Comparison of ENCODE assay signal across 31 cellular contexts in the genomic region with DNA sequence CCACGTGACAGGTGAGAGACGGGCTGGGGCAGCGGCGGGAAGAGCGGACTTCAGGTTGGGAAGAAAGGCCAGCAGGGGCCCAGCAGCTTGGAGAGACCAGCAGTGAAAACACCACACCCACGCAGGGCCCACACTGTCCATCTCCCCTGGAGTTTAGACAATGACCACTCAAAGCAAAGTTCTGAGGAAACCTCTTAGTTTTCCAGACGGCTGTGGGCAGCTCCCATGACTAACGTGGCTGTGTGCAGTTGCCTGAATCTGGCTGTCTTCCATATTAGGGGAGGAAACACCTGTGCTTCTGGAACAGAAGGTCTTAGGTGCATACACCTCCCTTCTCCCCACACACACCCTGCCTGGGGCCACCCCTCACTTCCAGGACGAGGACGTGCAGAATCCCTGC.
A peak's percentile ranks its signal among the peaks of the same experiment; 100 is the strongest.
DNase-seq lines count a peak whose midpoint lies in the region; ATAC-seq and TF ChIP-seq lines count a peak whose summit lies in the region.
"Had no signal": no experiment of that assay in that cellular context is flagged by ENCODE, and none has a peak within 500 bp of the region (broad histone marks: within the 10 kb centered on the region; RNA-seq: fewer than 3 reads in every experiment).

No MANE protein-coding gene starts in this region.

- no peaks in the 10 kb centered on the region for H3K9me2 ChIP-seq in GM23248 (ENCODE audit: insufficient read depth)

- H3K27me3 ChIP-seq in esophagus muscularis mucosa (no peaks in the 10 kb centered on the region), GM23248 (replicated peaks; ENCODE audit: insufficient read depth) (peaks cover 15% of the 10 kb centered on the region)
- H3K27me3 ChIP-seq: heart left ventricle, ovary, SJSA1 had no signal

- no peak overlapping the region for H2AFZ ChIP-seq in GM23248

- H3K4me3 Mint-ChIP-seq in mesothelial cell of epicardium, result no peak overlapping the region
- H3K4me3 Mint-ChIP-seq: activated CD8-positive, alpha-beta T cell treated with anti-CD3 and anti-CD28 coated beads for 36 hours; nephron progenitor cell; T-cell had no signal

- H3K4me3 ChIP-seq in HEK293 (ENCODE audit: low read depth, low read length) (no peak overlapping the region), esophagus muscularis mucosa (no peak overlapping the region), GM23248 (no peak overlapping the region)
- H3K4me3 ChIP-seq: heart left ventricle, ovary, SJSA1, spleen, thoracic aorta had no signal

- H3K4me1 Mint-ChIP-seq in mesothelial cell of epicardium, result peaks cover 19% of the 10 kb centered on the region

- H3K36me3 Mint-ChIP-seq in mesothelial cell of epicardium, result no peaks in the 10 kb centered on the region
- H3K36me3 Mint-ChIP-seq: T-cell had no signal

- no peak overlapping the region for H3K4me2 ChIP-seq in GM23248 (ENCODE audit: unreplicated experiment)

- intact Hi-C loops in esophagus muscularis mucosa (cut with DNase I), result no loop called here

- POLR2A ChIA-PET in HEK293 (lab: Yijun Ruan, JAX), result no interaction called here

- H3K9me3 Mint-ChIP-seq in mesothelial cell of epicardium, result no peaks in the 10 kb centered on the region
- H3K9me3 Mint-ChIP-seq: activated CD8-positive, alpha-beta T cell treated with anti-CD3 and anti-CD28 coated beads for 36 hours; nephron progenitor cell; T-cell had no signal

- no peaks in the 10 kb centered on the region for H4K20me1 ChIP-seq in GM23248 (ENCODE audit: insufficient read depth)

- H3K79me2 ChIP-seq in GM23248 (ENCODE audit: insufficient read depth), result no peaks in the 10 kb centered on the region

- H3K27ac ChIP-seq in HEK293 (ENCODE audit: extremely low read depth, low read depth, low read length) (no peak overlapping the region), esophagus muscularis mucosa (replicated peaks in 1 of 4) (no peak overlapping the region), GM23248 (no peak overlapping the region)
- H3K27ac ChIP-seq: brain microvascular endothelial cell, C4-2B, HL-60, ovary, SJSA1, thoracic aorta had no signal

- TF ChIP-seq EP300 in esophagus muscularis mucosa (IDR thresholded peaks at IDR 0.05), result no peak

- H3K9ac ChIP-seq in GM23248, result no peak overlapping the region

- in situ Hi-C loops in GM23248 (cut with MboI), result no loop called here

- no peak for ATAC-seq in HG02588 (IDR thresholded peaks at IDR 0.05; ENCODE audit: unreplicated experiment)
- ATAC-seq: activated CD8-positive, alpha-beta T cell treated with anti-CD3 and anti-CD28 coated beads for 36 hours; left colon; Panc1; T-cell had no signal

- peak overlapping the region; percentile 30 for H3K27ac Mint-ChIP-seq in mesothelial cell of epicardium
- H3K27ac Mint-ChIP-seq: activated CD8-positive, alpha-beta T cell treated with anti-CD3 and anti-CD28 coated beads for 36 hours; nephron progenitor cell; T-cell had no signal

- no peaks in the 10 kb centered on the region for H3K27me3 Mint-ChIP-seq in mesothelial cell of epicardium (ENCODE audit: low read depth)

- H3K9me3 ChIP-seq in HEK293 (ENCODE audit: control insufficient read depth, insufficient read depth, low read depth, low read length), result no peaks in the 10 kb centered on the region
- H3K9me3 ChIP-seq in esophagus muscularis mucosa, result no peaks in the 10 kb centered on the region
- H3K9me3 ChIP-seq in GM23248 (ENCODE audit: low read depth), result no peaks in the 10 kb centered on the region
- H3K9me3 ChIP-seq: heart left ventricle, ovary, SJSA1, spleen, thoracic aorta had no signal

- peak; percentile 90 for DNase-seq in NCI-H69 (lab: John Stamatoyannopoulos, UW)
- peak; percentile 93 for DNase-seq in dermis blood vessel endothelial cell
- DNase-seq in mesothelial cell of epicardium (ENCODE audit: low spot score in 2 of 2, unreplicated experiment in 2 of 2), result no peak
- DNase-seq in esophagus muscularis mucosa (ENCODE audit: extremely low spot score), result no peak
- no peak for DNase-seq in NCI-H510A (lab: John Stamatoyannopoulos, UW)
- DNase-seq in GM23248, result no peak
- DNase-seq: activated CD4-positive, alpha-beta T cell treated with anti-CD3 and anti-CD28 coated beads for 1 hour; activated CD8-positive, alpha-beta T cell treated with anti-CD3 and anti-CD28 coated beads for 36 hours; activated gamma-delta T cell; brain microvascular endothelial cell; cortex of kidney; HCEC 1CT; heart left ventricle; left colon; midbrain; NCI-H1417 treated with DMSO at 0.1 percent for 48 hours; NCI-H2081 treated with DMSO at 0.1 percent for 48 hours; nephron progenitor cell; right cardiac atrium; spleen; stimulated activated CD4-positive, alpha-beta T cell treated with anti-CD3 and anti-CD28 coated beads, Interleukin-4, amount 100 ng/mL, for 24 hours; stimulated activated naive CD4-positive, alpha-beta T cell; T-cell had no signal

- TF ChIP-seq CTCF in HEK293 (tag by site-specific recombination; IDR thresholded peaks at IDR 0.05), result no peak
- no peak for TF ChIP-seq CTCF in mesothelial cell of epicardium (IDR thresholded peaks at IDR 0.05; ENCODE audit: unreplicated experiment)
- no peak for TF ChIP-seq CTCF in esophagus muscularis mucosa (IDR thresholded peaks at IDR 0.05)

- H3K36me3 ChIP-seq in HEK293 (ENCODE audit: control insufficient read depth in 2 of 2, insufficient read depth in 1 of 2, low read length in 2 of 2), result no peaks in the 10 kb centered on the region
- peaks cover 0 to 24% (median 11%) of the 10 kb centered on the region in 4 donors for H3K36me3 ChIP-seq in esophagus muscularis mucosa
- no peaks in the 10 kb centered on the region for H3K36me3 ChIP-seq in GM23248 (ENCODE audit: low read depth)
- H3K36me3 ChIP-seq: brain microvascular endothelial cell, heart left ventricle, ovary, SJSA1, spleen, thoracic aorta had no signal

- no peak for TF ChIP-seq POLR2A in esophagus muscularis mucosa (IDR thresholded peaks at IDR 0.05; ENCODE audit: low read depth)

- no peaks in the 10 kb centered on the region for H3F3A ChIP-seq in GM23248 (ENCODE audit: insufficient read depth)

- CTCF ChIA-PET in HEK293 (lab: Yijun Ruan, JAX), result interaction anchor here (0.7 to 5.4 kb wide), 2 partner anchors 16 to 84 kb away, joined by 3 to 29 read pairs; no protein-coding TSS in a partner anchor

- H3K4me1 ChIP-seq in HEK293 (ENCODE audit: control insufficient read depth, insufficient read depth, low read length) (no peaks in the 10 kb centered on the region), esophagus muscularis mucosa (no peaks in the 10 kb centered on the region), GM23248 (ENCODE audit: insufficient read depth) (no peaks in the 10 kb centered on the region)
- H3K4me1 ChIP-seq: SJSA1 had no signal

- WGBS in esophagus muscularis mucosa, result 70% methylated on average over 10 of the region's 10 CpGs
- WGBS in GM23248 (ENCODE audit: low coverage in 1 of 2, low lambda C conversion rate in 2 of 2, missing lambda C conversion rate in 2 of 2), 2 experiments, result 61% methylated on average over 10 of the region's 10 CpGs

TF ChIP-seq in HEK293, 187 proteins besides CTCF, POLR2A, EP300 and RAD21:
- peak; percentile 32; the same call in 1 of the 2 replicates for TF ChIP-seq EGR2 (tag by site-specific recombination; IDR thresholded peaks at IDR 0.05; ENCODE audit: low read depth)
- TF ChIP-seq, protein P1, sequence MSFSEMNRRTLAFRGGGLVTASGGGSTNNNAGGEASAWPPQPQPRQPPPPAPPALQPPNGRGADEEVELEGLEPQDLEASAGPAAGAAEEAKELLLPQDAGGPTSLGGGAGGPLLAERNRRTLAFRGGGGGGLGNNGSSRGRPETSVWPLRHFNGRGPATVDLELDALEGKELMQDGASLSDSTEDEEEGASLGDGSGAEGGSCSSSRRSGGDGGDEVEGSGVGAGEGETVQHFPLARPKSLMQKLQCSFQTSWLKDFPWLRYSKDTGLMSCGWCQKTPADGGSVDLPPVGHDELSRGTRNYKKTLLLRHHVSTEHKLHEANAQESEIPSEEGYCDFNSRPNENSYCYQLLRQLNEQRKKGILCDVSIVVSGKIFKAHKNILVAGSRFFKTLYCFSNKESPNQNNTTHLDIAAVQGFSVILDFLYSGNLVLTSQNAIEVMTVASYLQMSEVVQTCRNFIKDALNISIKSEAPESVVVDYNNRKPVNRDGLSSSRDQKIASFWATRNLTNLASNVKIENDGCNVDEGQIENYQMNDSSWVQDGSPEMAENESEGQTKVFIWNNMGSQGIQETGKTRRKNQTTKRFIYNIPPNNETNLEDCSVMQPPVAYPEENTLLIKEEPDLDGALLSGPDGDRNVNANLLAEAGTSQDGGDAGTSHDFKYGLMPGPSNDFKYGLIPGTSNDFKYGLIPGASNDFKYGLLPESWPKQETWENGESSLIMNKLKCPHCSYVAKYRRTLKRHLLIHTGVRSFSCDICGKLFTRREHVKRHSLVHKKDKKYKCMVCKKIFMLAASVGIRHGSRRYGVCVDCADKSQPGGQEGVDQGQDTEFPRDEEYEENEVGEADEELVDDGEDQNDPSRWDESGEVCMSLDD (tag by site-specific recombination; IDR thresholded peaks at IDR 0.05), result no peak

Comparison
In these comparisons a context has a peak if more than half of its experiments do, and no peak if none do; other contexts are left out.
1. DNase-seq: peak in NCI-H69 (single experiment) and dermis blood vessel endothelial cell (single experiment); none in mesothelial cell of epicardium (0 of 2), esophagus muscularis mucosa (single experiment), NCI-H510A (single experiment) and GM23248 (single experiment).